ENCODE assay signal across 8 cellular contexts in genomic region chr9:36487482-36488321, GRCh38.
DNase-seq lines count a peak whose midpoint lies in the region; ATAC-seq and TF ChIP-seq lines count a peak whose summit lies in the region.

No MANE protein-coding gene starts in this region.

- H2AFZ ChIP-seq in parathyroid adenoma = peak overlapping the region; percentile 91

- H3K9me3 Mint-ChIP-seq in activated naive CD8-positive, alpha-beta T cell treated with anti-CD3 and anti-CD28 coated beads for 36 hours = peaks cover 1% of the 10 kb centered on the region

- H3K4me3 Mint-ChIP-seq in activated naive CD8-positive, alpha-beta T cell treated with anti-CD3 and anti-CD28 coated beads for 36 hours = peak overlapping the region; percentile 94

- peaks cover 11% of the 10 kb centered on the region for H3K36me3 Mint-ChIP-seq in activated naive CD8-positive, alpha-beta T cell treated with anti-CD3 and anti-CD28 coated beads for 36 hours

- DNase-seq in NCI-H1092 (lab: John Stamatoyannopoulos, UW) (peak; percentile 96), SKM-1 (lab: John Stamatoyannopoulos, UW; ENCODE audit: unreplicated experiment) (peak; percentile 94), Right ventricle myocardium inferior (ENCODE audit: missing footprints) (peak; percentile 96), tibial artery (peak; percentile 87 to 96)
- DNase-seq in activated naive CD8-positive, alpha-beta T cell treated with anti-CD3 and anti-CD28 coated beads for 36 hours = peak; percentile 97

- peak overlapping the region; percentile 58 for H3K4me3 ChIP-seq in parathyroid adenoma (ENCODE audit: low read depth, low read length)
- peak overlapping the region; percentile 98 for H3K4me3 ChIP-seq in tibial artery

- H3K27me3 ChIP-seq in parathyroid adenoma (ENCODE audit: control insufficient read depth, insufficient read depth, low read length) (no peaks in the 10 kb centered on the region), tibial artery (no peaks in the 10 kb centered on the region)

- H3K27ac ChIP-seq in parathyroid adenoma = peak overlapping the region; percentile 91
- H3K27ac ChIP-seq in tibial artery = peak overlapping the region; percentile 91 to 92

- TF ChIP-seq CTCF in parathyroid adenoma (IDR thresholded peaks at IDR 0.05) = no peak
- TF ChIP-seq CTCF in tibial artery (IDR thresholded peaks at IDR 0.05) = peak in 1 of 2 experiments; percentile 24

- H3K27ac Mint-ChIP-seq in activated naive CD8-positive, alpha-beta T cell treated with anti-CD3 and anti-CD28 coated beads for 36 hours = peak overlapping the region; percentile 99

- H3K4me2 ChIP-seq in parathyroid adenoma (ENCODE audit: low read length) = peak overlapping the region; percentile 62

- H3K4me1 Mint-ChIP-seq in activated naive CD8-positive, alpha-beta T cell treated with anti-CD3 and anti-CD28 coated beads for 36 hours = peaks cover 55% of the 10 kb centered on the region

- no peak overlapping the region for H3K9ac ChIP-seq in parathyroid adenoma

- no peaks in the 10 kb centered on the region for H3K9me3 ChIP-seq in parathyroid adenoma (ENCODE audit: control insufficient read depth, low read length)
- H3K9me3 ChIP-seq in tibial artery = no peaks in the 10 kb centered on the region

- no peaks in the 10 kb centered on the region for H3K79me2 ChIP-seq in parathyroid adenoma

- ATAC-seq in HG02610 (IDR thresholded peaks at IDR 0.05; ENCODE audit: unreplicated experiment) = peak; percentile 87
- peak; percentile 100 for ATAC-seq in Right ventricle myocardium inferior

- peak; percentile 65 for TF ChIP-seq POLR2A in GM10847 (IDR thresholded peaks at IDR 0.05; ENCODE audit: extremely low read depth, insufficient read length)

- H3K36me3 ChIP-seq in parathyroid adenoma (ENCODE audit: control insufficient read depth, insufficient read depth, low read length) = no peaks in the 10 kb centered on the region
- H3K36me3 ChIP-seq in tibial artery = no peaks in the 10 kb centered on the region

- intact Hi-C loops in Right ventricle myocardium inferior (cut with DNase I) (no loop called here), tibial artery (cut with DNase I; ENCODE audit: low total_unique reads) (loop anchor here (5.0 to 10.0 kb wide), 2 partner anchors 77 to 85 kb away; partner anchors contain the start of gene RNF38)

- H3K4me1 ChIP-seq in parathyroid adenoma (peaks cover 3% of the 10 kb centered on the region), tibial artery (peaks cover 0 to 26% (median 18%) of the 10 kb centered on the region in 4 donors)

- no peaks in the 10 kb centered on the region for H3K27me3 Mint-ChIP-seq in activated naive CD8-positive, alpha-beta T cell treated with anti-CD3 and anti-CD28 coated beads for 36 hours

Comparison
In these comparisons a context has a peak if more than half of its experiments do, and no peak if none do; other contexts are left out.
1. Peak in every context shown above with its lines: DNase-seq, ATAC-seq, H3K4me3 ChIP-seq and H3K27ac ChIP-seq.